Comparison of ENCODE assay signal across 2 cellular contexts in the genomic region with DNA sequence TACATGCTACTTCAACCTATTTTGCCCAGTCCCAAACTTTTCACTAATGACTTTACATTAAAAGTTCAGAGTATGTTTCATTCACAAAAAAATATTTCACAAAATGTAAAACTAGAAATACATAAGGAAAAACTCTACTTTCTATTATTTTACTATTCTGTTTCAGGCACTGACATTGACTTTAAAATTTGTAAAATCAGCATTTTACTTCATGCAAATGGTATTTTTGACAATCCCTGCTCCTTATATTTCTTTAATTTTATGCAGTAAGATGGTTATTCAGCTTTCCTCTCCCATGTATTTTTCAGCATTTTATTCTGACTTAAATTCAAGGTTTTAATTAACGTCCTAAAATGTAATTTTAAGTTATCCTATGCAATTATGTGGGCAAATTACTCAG.
TF ChIP-seq lines count a peak whose summit lies in the region.

No MANE protein-coding gene starts in this region.

TF ChIP-seq in HepG2, 621 proteins besides CTCF, POLR2A, EP300 and RAD21:
- no peak for TF ChIP-seq ZNF75D (CRISPR knock-in tag; IDR thresholded peaks at IDR 0.05; ENCODE audit: borderline replicate concordance)
- peak; percentile 80 for TF ChIP-seq MAFF (IDR thresholded peaks at IDR 0.05; ENCODE audit: low read depth, low read length)
- TF ChIP-seq MAFK (conservative IDR thresholded peaks at IDR 0.05 in 1 of 2, IDR thresholded peaks at IDR 0.05 in 1 of 2; ENCODE audit: low read length in 2 of 2) = peak; percentile 77 to 86

TF ChIP-seq in K562, 482 proteins besides CTCF, POLR2A, EP300 and RAD21:
- TF ChIP-seq ZNF79 (CRISPR knock-in tag; IDR thresholded peaks at IDR 0.05; ENCODE audit: low read depth) (no peak), RNF219 (CRISPR knock-in tag; IDR thresholded peaks at IDR 0.05) (no peak), MAFG (tag; conservative IDR thresholded peaks at IDR 0.05) (peak; percentile 74), ELK1 (CRISPR knock-in tag; IDR thresholded peaks at IDR 0.05) (no peak), PURB (CRISPR knock-in tag; IDR thresholded peaks at IDR 0.05; ENCODE audit: low read depth) (no peak), SMARCA4 (IDR thresholded peaks at IDR 0.05) (no peak), MAFF (IDR thresholded peaks at IDR 0.05; ENCODE audit: low read length) (peak; percentile 74), RBBP5 (IDR thresholded peaks at IDR 0.05; ENCODE audit: borderline replicate concordance, insufficient read depth, low read length, poor library complexity, severe bottlenecking) (no peak), EHMT2 (IDR thresholded peaks at IDR 0.05) (no peak), C11orf30 (IDR thresholded peaks at IDR 0.05; ENCODE audit: low read depth) (peak; percentile 89), ZNF316 (IDR thresholded peaks at IDR 0.05) (peak; percentile 95), MAFK (IDR thresholded peaks at IDR 0.05; ENCODE audit: low read length) (peak; percentile 61; the same call in 1 of the 2 replicates)
- TF ChIP-seq, protein P1, sequence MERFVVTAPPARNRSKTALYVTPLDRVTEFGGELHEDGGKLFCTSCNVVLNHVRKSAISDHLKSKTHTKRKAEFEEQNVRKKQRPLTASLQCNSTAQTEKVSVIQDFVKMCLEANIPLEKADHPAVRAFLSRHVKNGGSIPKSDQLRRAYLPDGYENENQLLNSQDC (CRISPR knock-in tag; IDR thresholded peaks at IDR 0.05) = no peak
TF ChIP-seq in K562: peak in this region for 5.
